In genomic region chr11:62548545-62549335, GRCh38 we compare ENCODE assay signal across 11 cellular contexts. TPM values are rescaled to one million over a fixed set of nuclear protein-coding genes. Genes with fewer than 3 reads are reported as not detected.
DNase-seq lines count a peak whose midpoint lies in the region; ATAC-seq and TF ChIP-seq lines count a peak whose summit lies in the region.
"Had no signal": no experiment of that assay in that cellular context is flagged by ENCODE, and none has a peak within 500 bp of the region (broad histone marks: within the 10 kb centered on the region; RNA-seq: fewer than 3 reads in every experiment).

No MANE protein-coding gene starts in this region.

- no peaks in the 10 kb centered on the region for H3K27me3 ChIP-seq in Caco-2 (replicated peaks; ENCODE audit: control insufficient read depth, insufficient read depth, low read length)
- H3K27me3 ChIP-seq in left lung = peaks cover 0 to 43% of the 10 kb centered on the region in 2 donors

- peaks cover 72% of the 10 kb centered on the region for H3K36me3 Mint-ChIP-seq in Caco-2 (ENCODE audit: insufficient read depth, unreplicated experiment)
- peaks cover 45% of the 10 kb centered on the region for H3K36me3 Mint-ChIP-seq in activated T-helper 17 cell treated with anti-CD3 and anti-CD28 coated beads, Interleukin-2, amount 50 U/mL, for 72 hours (ENCODE audit: low read depth)
- peaks cover 6% of the 10 kb centered on the region for H3K36me3 Mint-ChIP-seq in T-helper 2 cell treated with Interferon-gamma antibody and Interleukin-4, amounts not matched to agents 5 μg/mL and 100 μg/mL, for 36 hours (ENCODE audit: low read depth)

- DNase-seq in Caco-2 (peak in 1 of 2 experiments; percentile 68), left lung (no peak), foreskin melanocyte (no peak), NCI-H524 treated with DMSO at 0.1 percent for 48 hours (lab: John Stamatoyannopoulos, UW) (no peak)
- DNase-seq in T-helper 2 cell treated with Interferon-gamma antibody and Interleukin-4, amounts not matched to agents 5 μg/mL and 100 μg/mL, for 36 hours (ENCODE audit: low spot score) = no peak
- DNase-seq: anterior cingulate cortex, midbrain, SW 1271 had no signal

- BruUV-seq in Caco-2 (replicated peaks; lab: Mats Ljungman, UMichigan) = no TSS peak

- no peaks in the 10 kb centered on the region for H3K27me3 Mint-ChIP-seq in Caco-2 (ENCODE audit: insufficient read depth, unreplicated experiment)
- no peaks in the 10 kb centered on the region for H3K27me3 Mint-ChIP-seq in activated T-helper 17 cell treated with anti-CD3 and anti-CD28 coated beads, Interleukin-2, amount 50 U/mL, for 72 hours
- peaks cover 6% of the 10 kb centered on the region for H3K27me3 Mint-ChIP-seq in T-helper 2 cell treated with Interferon-gamma antibody and Interleukin-4, amounts not matched to agents 5 μg/mL and 100 μg/mL, for 36 hours (ENCODE audit: low read depth)

- intact Hi-C loops in Caco-2 (cut with micrococcal nuclease; ENCODE audit: unreplicated experiment) (no loop called here), left lung (cut with DNase I) (no loop called here)

- no peak for ATAC-seq in activated T-helper 17 cell treated with anti-CD3 and anti-CD28 coated beads, Interleukin-2, amount 50 U/mL, for 72 hours (replicated peaks)
- ATAC-seq in left lung = no peak
- ATAC-seq in GM21619 (IDR thresholded peaks at IDR 0.05; ENCODE audit: unreplicated experiment) = no peak

- CTCF ChIA-PET in Caco-2 (lab: Charles Lee) = no interaction called here

- H3K4me1 ChIP-seq in Caco-2 = peaks cover 67% of the 10 kb centered on the region
- H3K4me1 ChIP-seq in left lung = peaks cover 48 to 77% of the 10 kb centered on the region in 2 donors

- peak overlapping the region; percentile 63 for H3K27ac Mint-ChIP-seq in Caco-2 (ENCODE audit: unreplicated experiment)
- H3K27ac Mint-ChIP-seq in activated T-helper 17 cell treated with anti-CD3 and anti-CD28 coated beads, Interleukin-2, amount 50 U/mL, for 72 hours = peak overlapping the region; percentile 57
- no peak overlapping the region for H3K27ac Mint-ChIP-seq in T-helper 2 cell treated with Interferon-gamma antibody and Interleukin-4, amounts not matched to agents 5 μg/mL and 100 μg/mL, for 36 hours

- H3K27ac ChIP-seq in left lung (peak overlapping the region; percentile 13 to 96), skin epidermis (peak overlapping the region in 17 of 21 experiments; percentile 1 to 100 (median 97))

- H3K9me3 ChIP-seq in Caco-2 (no peaks in the 10 kb centered on the region), left lung (no peaks in the 10 kb centered on the region)

- H3K4me3 Mint-ChIP-seq in Caco-2 (ENCODE audit: unreplicated experiment) = peak overlapping the region; percentile 100
- H3K4me3 Mint-ChIP-seq in activated T-helper 17 cell treated with anti-CD3 and anti-CD28 coated beads, Interleukin-2, amount 50 U/mL, for 72 hours = no peak overlapping the region
- H3K4me3 Mint-ChIP-seq in T-helper 2 cell treated with Interferon-gamma antibody and Interleukin-4, amounts not matched to agents 5 μg/mL and 100 μg/mL, for 36 hours = no peak overlapping the region

- TF ChIP-seq CTCF in Caco-2 (IDR thresholded peaks at IDR 0.05; ENCODE audit: insufficient read depth in 1 of 2, low read depth in 1 of 2, low read length in 1 of 2, severe bottlenecking in 1 of 2, unreplicated experiment in 1 of 2) (no peak), left lung (IDR thresholded peaks at IDR 0.05) (no peak)

- H3K36me3 ChIP-seq in Caco-2 (ENCODE audit: control insufficient read depth, insufficient read depth, low read length) = no peaks in the 10 kb centered on the region
- no peaks in the 10 kb centered on the region for H3K36me3 ChIP-seq in left lung

- H3K4me3 ChIP-seq in Caco-2 (ENCODE audit: low read depth, low read length) = peak overlapping the region; percentile 13; the same call in 1 of the 2 replicates
- H3K4me3 ChIP-seq in left lung = no peak overlapping the region
- H3K4me3 ChIP-seq in skin epidermis = no peak overlapping the region

- no peaks in the 10 kb centered on the region for H3K9me3 Mint-ChIP-seq in Caco-2 (ENCODE audit: unreplicated experiment)
- H3K9me3 Mint-ChIP-seq in activated T-helper 17 cell treated with anti-CD3 and anti-CD28 coated beads, Interleukin-2, amount 50 U/mL, for 72 hours = no peaks in the 10 kb centered on the region
- no peaks in the 10 kb centered on the region for H3K9me3 Mint-ChIP-seq in T-helper 2 cell treated with Interferon-gamma antibody and Interleukin-4, amounts not matched to agents 5 μg/mL and 100 μg/mL, for 36 hours

- POLR2A ChIA-PET in Caco-2 (lab: Charles Lee) = no interaction called here

- peaks cover 41% of the 10 kb centered on the region for H3K4me1 Mint-ChIP-seq in Caco-2 (ENCODE audit: low read depth, unreplicated experiment)
- peaks cover 40% of the 10 kb centered on the region for H3K4me1 Mint-ChIP-seq in activated T-helper 17 cell treated with anti-CD3 and anti-CD28 coated beads, Interleukin-2, amount 50 U/mL, for 72 hours
- peaks cover 50% of the 10 kb centered on the region for H3K4me1 Mint-ChIP-seq in T-helper 2 cell treated with Interferon-gamma antibody and Interleukin-4, amounts not matched to agents 5 μg/mL and 100 μg/mL, for 36 hours (ENCODE audit: low read depth)

RNA-seq across cellular contexts. Expression of gene AHNAK, which starts 2.1 kb away (rescaled TPM):
- total RNA-seq in Caco-2 (2022) (312 and 324 TPM in 2 replicates), left lung (100 to 1,000 TPM; 437 to 636 TPM)
- total RNA-seq in activated T-helper 17 cell treated with anti-CD3 and anti-CD28 coated beads, Interleukin-2, amount 50 U/mL, for 72 hours = 100 to 1,000 TPM; 155 to 336 TPM

RNA-seq across cellular contexts. Expression of gene EEF1G, which starts 25.0 kb away (rescaled TPM):
- 2,004 and 2,035 TPM in 2 replicates for total RNA-seq in Caco-2 (2022)
- total RNA-seq in activated T-helper 17 cell treated with anti-CD3 and anti-CD28 coated beads, Interleukin-2, amount 50 U/mL, for 72 hours = 1,000 to 10,000 TPM; 1,690 to 1,865 TPM
- 1,000 to 10,000 TPM in 1 of 2 donors, 100 to 1,000 TPM in 1; 973 to 1,076 TPM for total RNA-seq in left lung

RNA-seq across cellular contexts. Expression of gene TUT1, which starts 42.6 kb away (rescaled TPM):
- total RNA-seq in Caco-2 (2022) = 27.2 and 30.2 TPM in 2 replicates
- total RNA-seq in activated T-helper 17 cell treated with anti-CD3 and anti-CD28 coated beads, Interleukin-2, amount 50 U/mL, for 72 hours = 10 to 100 TPM; 23.8 to 25.7 TPM
- total RNA-seq in left lung = 10 to 100 TPM; 12.6 to 19.8 TPM

RNA-seq across cellular contexts. Expression of gene MTA2, which starts 52.9 kb away (rescaled TPM):
- total RNA-seq in Caco-2 (2022) (134 and 135 TPM in 2 replicates), left lung (10 to 100 TPM; 67.1 to 86.0 TPM)
- 100 to 1,000 TPM; 142 to 198 TPM for total RNA-seq in activated T-helper 17 cell treated with anti-CD3 and anti-CD28 coated beads, Interleukin-2, amount 50 U/mL, for 72 hours
